23 cellular contexts compared by ENCODE assay signal in genomic region chr3:14357463-14357862, GRCh38.
"Had no signal": no experiment of that assay in that cellular context is flagged by ENCODE, and none has a peak within 500 bp of the region (broad histone marks: within the 10 kb centered on the region; RNA-seq: fewer than 3 reads in every experiment).

No MANE protein-coding gene starts in this region.

- H3K27ac ChIP-seq: HL-60, SK-N-MC had no signal

- H3K4me3 ChIP-seq: MG63 had no signal

- DNase-seq: Karpas-422; KG1; MG63; NCI-H1092; NCI-H1105 treated with DMSO at 0.1 percent for 48 hours; NCI-H1417 treated with DMSO at 0.1 percent for 48 hours; NCI-H146; NCI-H1694 treated with DMSO at 0.1 percent for 48 hours; NCI-H1930; NCI-H2081; NCI-H2171; NCI-H226; NCI-H446; NCI-H510A; NCI-H524 treated with DMSO at 0.1 percent for 48 hours; NCI-H69; NCI-H774; NK-92 treated with Interleukin-12 subunit alpha and Interleukin-12 subunit beta, amount 100 ng/mL, for 24 hours; PC-3; SHP77 had no signal

- H3K27me3 ChIP-seq: MG63 had no signal

- H3K36me3 ChIP-seq: MG63 had no signal

- FAIRE-seq: HTR-8/SVneo had no signal

- H3K9me3 ChIP-seq: MG63 had no signal
